Comparison of ENCODE assay signal across 1 cellular context in genomic region chr2:74844752-74845151, GRCh38.
TF ChIP-seq lines count a peak whose summit lies in the region.

No MANE protein-coding gene starts in this region.

TF ChIP-seq in IMR-90, 13 proteins besides CTCF, POLR2A, EP300 and RAD21 (continued from another document):
- TF ChIP-seq MXI1 (IDR thresholded peaks at IDR 0.05; ENCODE audit: borderline replicate concordance, low read depth, low read length): no peak
- TF ChIP-seq CHD1 (IDR thresholded peaks at IDR 0.05; ENCODE audit: low read depth, low read length): no peak
- TF ChIP-seq USF2 (IDR thresholded peaks at IDR 0.05; ENCODE audit: low read depth, low read length): no peak
- no peak for TF ChIP-seq NFE2L2 (IDR thresholded peaks at IDR 0.05; ENCODE audit: low read depth, low read length)
TF ChIP-seq in IMR-90: peak in this region for 0.
